In the genomic region with DNA sequence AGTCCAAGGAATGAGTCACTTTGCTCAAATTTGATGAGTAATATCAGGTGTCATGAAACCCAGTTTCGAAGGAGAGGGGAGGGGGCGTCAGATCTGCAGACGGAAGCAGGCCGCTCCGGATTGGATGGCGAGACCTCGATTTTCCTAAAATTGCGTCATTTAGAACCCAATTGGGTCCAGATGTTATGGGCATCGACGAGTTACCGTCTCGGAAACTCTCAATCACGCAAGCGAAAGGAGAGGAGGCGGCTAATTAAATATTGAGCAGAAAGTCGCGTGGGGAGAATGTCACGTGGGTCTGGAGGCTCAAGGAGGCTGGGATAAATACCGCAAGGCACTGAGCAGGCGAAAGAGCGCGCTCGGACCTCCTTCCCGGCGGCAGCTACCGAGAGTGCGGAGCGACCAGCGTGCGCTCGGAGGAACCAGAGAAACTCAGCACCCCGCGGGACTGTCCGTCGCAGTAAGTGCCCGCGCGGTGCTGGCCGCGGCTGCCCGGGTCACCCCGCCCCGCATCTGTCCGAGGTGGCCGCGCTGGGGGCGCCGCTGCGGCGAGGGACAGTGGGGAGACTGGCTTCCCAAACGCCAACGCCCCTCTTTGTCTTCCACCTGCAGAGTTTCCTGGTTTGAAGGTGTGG, we compare ENCODE assay signal across 10 cellular contexts. TPM values are rescaled to one million over a fixed set of nuclear protein-coding genes. Genes with fewer than 3 reads are reported as not detected.
DNase-seq lines count a peak whose midpoint lies in the region; ATAC-seq, FAIRE-seq and TF ChIP-seq lines count a peak whose summit lies in the region.
"Had no signal": no experiment of that assay in that cellular context is flagged by ENCODE, and none has a peak within 500 bp of the region (broad histone marks: within the 10 kb centered on the region; RNA-seq: fewer than 3 reads in every experiment).

A gene with protein sequence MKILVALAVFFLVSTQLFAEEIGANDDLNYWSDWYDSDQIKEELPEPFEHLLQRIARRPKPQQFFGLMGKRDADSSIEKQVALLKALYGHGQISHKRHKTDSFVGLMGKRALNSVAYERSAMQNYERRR (plus strand): TSS at position 351 of the 635 bp plus-strand sequence. CDS start 527 bp downstream, outside the sequence.

- intact Hi-C loops in activated naive CD4-positive, alpha-beta T cell treated with anti-CD3 and anti-CD28 coated beads for 36 hours (cut with micrococcal nuclease), result no loop called here
- intact Hi-C loops in testis (cut with DNase I; ENCODE audit: low total_unique reads), result no loop called here
- intact Hi-C loops in esophagus squamous epithelium (cut with DNase I), result no loop called here

- H3K4me3 Mint-ChIP-seq in activated naive CD4-positive, alpha-beta T cell treated with anti-CD3 and anti-CD28 coated beads for 36 hours, result peak within 1 kb of the TSS; percentile 2
- H3K4me3 Mint-ChIP-seq in activated naive CD4-positive, alpha-beta T cell treated with anti-CD3 and anti-CD28 coated beads, Interleukin-2, amount 10 ng/mL, durations not matched to agents 7 days and 5 days, result no peak within 1 kb of the TSS

- no peak for FAIRE-seq in HTR-8/SVneo (lab: Jason Lieb, UNC)

- H3K4me1 Mint-ChIP-seq in activated naive CD4-positive, alpha-beta T cell treated with anti-CD3 and anti-CD28 coated beads for 36 hours (ENCODE audit: low read depth), result peaks cover 22% of the 10 kb centered on the region
- H3K4me1 Mint-ChIP-seq in activated naive CD4-positive, alpha-beta T cell treated with anti-CD3 and anti-CD28 coated beads, Interleukin-2, amount 10 ng/mL, durations not matched to agents 7 days and 5 days, result peaks cover 11% of the 10 kb centered on the region

- peaks cover 59% of the 10 kb centered on the region for H3K27me3 Mint-ChIP-seq in activated naive CD4-positive, alpha-beta T cell treated with anti-CD3 and anti-CD28 coated beads for 36 hours (ENCODE audit: low read depth)
- H3K27me3 Mint-ChIP-seq in activated naive CD4-positive, alpha-beta T cell treated with anti-CD3 and anti-CD28 coated beads, Interleukin-2, amount 10 ng/mL, durations not matched to agents 7 days and 5 days, result peaks cover 47% of the 10 kb centered on the region

- H3K9me3 Mint-ChIP-seq in activated naive CD4-positive, alpha-beta T cell treated with anti-CD3 and anti-CD28 coated beads for 36 hours, result no peaks in the 10 kb centered on the region
- no peaks in the 10 kb centered on the region for H3K9me3 Mint-ChIP-seq in activated naive CD4-positive, alpha-beta T cell treated with anti-CD3 and anti-CD28 coated beads, Interleukin-2, amount 10 ng/mL, durations not matched to agents 7 days and 5 days

- H2BK120ac ChIP-seq in mesendoderm (ENCODE audit: low read depth, low read length), result no peak within 1 kb of the TSS

- H3K4me2 ChIP-seq in mesendoderm (ENCODE audit: low read length), result peak within 1 kb of the TSS; percentile 79

- H4K5ac ChIP-seq in mesendoderm (ENCODE audit: low read length), result no peak within 1 kb of the TSS

- H3K18ac ChIP-seq in mesendoderm (ENCODE audit: low read length), result no peak within 1 kb of the TSS

- H3K27me3 ChIP-seq in mesendoderm (ENCODE audit: insufficient read depth, low read length, poor library complexity) (peaks cover 20% of the 10 kb centered on the region), testis (no peaks in the 10 kb centered on the region), esophagus squamous epithelium (peaks cover 0 to 76% (median 12%) of the 10 kb centered on the region in 4 donors)

- TF ChIP-seq POLR2A in testis (IDR thresholded peaks at IDR 0.05) (no peak), esophagus squamous epithelium (IDR thresholded peaks at IDR 0.05) (no peak)

- no peaks in the 10 kb centered on the region for H3K79me1 ChIP-seq in mesendoderm (ENCODE audit: low read length)

- CTCF ChIA-PET in activated naive CD4-positive, alpha-beta T cell treated with anti-CD3 and anti-CD28 coated beads for 36 hours (lab: Charles Lee), result no interaction called here
- CTCF ChIA-PET in activated naive CD4-positive, alpha-beta T cell treated with anti-CD3 and anti-CD28 coated beads, Interleukin-2, amount 10 ng/mL, durations not matched to agents 7 days and 5 days (lab: Charles Lee), result no interaction called here

- no peak within 1 kb of the TSS for H3K4ac ChIP-seq in mesendoderm (ENCODE audit: low read depth, low read length)

- peak within 1 kb of the TSS; percentile 58 for H3K56ac ChIP-seq in mesendoderm (ENCODE audit: low read length)

- peak within 1 kb of the TSS; percentile 20 for H3K27ac Mint-ChIP-seq in activated naive CD4-positive, alpha-beta T cell treated with anti-CD3 and anti-CD28 coated beads for 36 hours
- H3K27ac Mint-ChIP-seq in activated naive CD4-positive, alpha-beta T cell treated with anti-CD3 and anti-CD28 coated beads, Interleukin-2, amount 10 ng/mL, durations not matched to agents 7 days and 5 days, result no peak within 1 kb of the TSS

- H3K36me3 ChIP-seq in mesendoderm (ENCODE audit: control insufficient read depth, insufficient read depth, low read length), result no peaks in the 10 kb centered on the region
- no peaks in the 10 kb centered on the region for H3K36me3 ChIP-seq in testis (ENCODE audit: low read depth, missing control alignments)
- H3K36me3 ChIP-seq in esophagus squamous epithelium, result no peaks in the 10 kb centered on the region

- H3K4me3 ChIP-seq in coronary artery, result peak within 1 kb of the TSS; percentile 56
- H3K4me3 ChIP-seq in mesendoderm (ENCODE audit: low read length), result peak within 1 kb of the TSS; percentile 33
- peak within 1 kb of the TSS; percentile 27 to 50 for H3K4me3 ChIP-seq in testis
- peak within 1 kb of the TSS in 2 of 4 donors; percentile 11 to 42 for H3K4me3 ChIP-seq in esophagus squamous epithelium

- H3K9me3 ChIP-seq in testis (no peaks in the 10 kb centered on the region), esophagus squamous epithelium (no peaks in the 10 kb centered on the region)

- no peaks in the 10 kb centered on the region for H3K36me3 Mint-ChIP-seq in activated naive CD4-positive, alpha-beta T cell treated with anti-CD3 and anti-CD28 coated beads for 36 hours (ENCODE audit: low read depth)
- H3K36me3 Mint-ChIP-seq in activated naive CD4-positive, alpha-beta T cell treated with anti-CD3 and anti-CD28 coated beads, Interleukin-2, amount 10 ng/mL, durations not matched to agents 7 days and 5 days, result no peaks in the 10 kb centered on the region

- H3K27ac ChIP-seq in coronary artery (no peak within 1 kb of the TSS), mesendoderm (ENCODE audit: low read depth, low read length) (no peak within 1 kb of the TSS), testis (no peak within 1 kb of the TSS), esophagus squamous epithelium (no peak within 1 kb of the TSS)
- H3K27ac ChIP-seq: C4-2B had no signal

- H3K79me2 ChIP-seq in mesendoderm (ENCODE audit: control insufficient read depth, insufficient read depth, low read length), result no peaks in the 10 kb centered on the region

- no peak within 1 kb of the TSS for H4K8ac ChIP-seq in mesendoderm (ENCODE audit: low read depth, low read length)

- no CpG with 5 or more reads among the region's 52 CpGs for WGBS in mesendoderm (ENCODE audit: extremely low coverage, insufficient coverage, low lambda C conversion rate)
- 2 to 5% methylated on average over 30 to 52 of the region's 52 CpGs for WGBS in testis, 2 donors
- WGBS in esophagus squamous epithelium, 2 donors, result 12 to 16% methylated on average over 35 to 38 of the region's 52 CpGs

- no peak within 1 kb of the TSS for H2AK5ac ChIP-seq in mesendoderm (ENCODE audit: low read length)

- TF ChIP-seq CTCF in coronary artery (IDR thresholded peaks at IDR 0.05) (no peak), testis (IDR thresholded peaks at IDR 0.05) (no peak), esophagus squamous epithelium (IDR thresholded peaks at IDR 0.05) (no peak)

- H3K4me1 ChIP-seq in mesendoderm (ENCODE audit: control insufficient read depth, low read depth, low read length), result peaks cover 4% of the 10 kb centered on the region
- no peaks in the 10 kb centered on the region for H3K4me1 ChIP-seq in testis
- peaks cover 10 to 26% (median 11%) of the 10 kb centered on the region in 3 donors for H3K4me1 ChIP-seq in esophagus squamous epithelium

- DNase-seq in activated naive CD4-positive, alpha-beta T cell treated with anti-CD3 and anti-CD28 coated beads for 36 hours, result no peak
- DNase-seq in activated naive CD4-positive, alpha-beta T cell treated with anti-CD3 and anti-CD28 coated beads, Interleukin-2, amount 10 ng/mL, durations not matched to agents 7 days and 5 days, result no peak
- no peak for DNase-seq in coronary artery (ENCODE audit: low spot score)
- peak; percentile 74 for DNase-seq in mesendoderm
- DNase-seq in testis, result peak; percentile 18
- DNase-seq in esophagus squamous epithelium (lab: John Stamatoyannopoulos, UW), result no peak
- DNase-seq in HTR-8/SVneo (ENCODE audit: insufficient read length, low spot score), result no peak

- H2BK15ac ChIP-seq in mesendoderm (replicated peaks; ENCODE audit: low read depth), result no peak within 1 kb of the TSS

- H3K23ac ChIP-seq in mesendoderm (ENCODE audit: low read length), result no peak within 1 kb of the TSS

- H2BK5ac ChIP-seq in mesendoderm (ENCODE audit: low read length), result no peak within 1 kb of the TSS

- peak within 1 kb of the TSS; percentile 41 for H3K9ac ChIP-seq in mesendoderm (ENCODE audit: low read length)

- ATAC-seq in HG03378 (IDR thresholded peaks at IDR 0.05; ENCODE audit: unreplicated experiment), result no peak

RNA-seq across cellular contexts. Expression of the gene that starts here (rescaled TPM):
- not detected for total RNA-seq in activated naive CD4-positive, alpha-beta T cell treated with anti-CD3 and anti-CD28 coated beads for 36 hours
- polyA plus RNA-seq in mesendoderm (2013, experiment 1 of 2), result 8.4 TPM
- polyA plus RNA-seq in mesendoderm (2013, experiment 2 of 2), result 9.7 TPM
- 1 to 10 TPM in 1 of 2 donors, not detected in 1; 1.2 TPM for total RNA-seq in testis
- 0.59 TPM for polyA plus RNA-seq in testis (ENCODE audit: insufficient read depth, low read depth, low replicate concordance)
- not detected for total RNA-seq in esophagus squamous epithelium
- total RNA-seq: NCI-H460 had no signal

Comparison
In these comparisons a context has a peak if more than half of its experiments do, and no peak if none do; other contexts are left out.
1. DNase-seq: peak in mesendoderm (single experiment) and testis (single experiment); none in activated naive CD4-positive, alpha-beta T cell treated with anti-CD3 and anti-CD28 coated beads for 36 hours (single experiment), activated naive CD4-positive, alpha-beta T cell treated with anti-CD3 and anti-CD28 coated beads, Interleukin-2, amount 10 ng/mL, durations not matched to agents 7 days and 5 days (single experiment), coronary artery (single experiment), esophagus squamous epithelium (single experiment) and HTR-8/SVneo (single experiment).